ENCODE assay signal across 8 cellular contexts in genomic region chr17:82859431-82860403, GRCh38. TPM values are rescaled to one million over a fixed set of nuclear protein-coding genes. Genes with fewer than 3 reads are reported as not detected.
A peak's percentile ranks its signal among the peaks of the same experiment; 100 is the strongest.
DNase-seq lines count a peak whose midpoint lies in the region; ATAC-seq and TF ChIP-seq lines count a peak whose summit lies in the region.

No MANE protein-coding gene starts in this region.

- H3K4me3 ChIP-seq in PC-9 (peak overlapping the region; percentile 40; the same call in 1 of the 2 replicates), gastroesophageal sphincter (no peak overlapping the region)

- TF ChIP-seq EP300 in gastroesophageal sphincter (IDR thresholded peaks at IDR 0.05), result no peak

- H3K4me1 ChIP-seq in PC-9 (replicated peaks; ENCODE audit: insufficient read depth) (peaks cover 52% of the 10 kb centered on the region), gastroesophageal sphincter (peaks cover 0 to 34% (median 0%) of the 10 kb centered on the region in 3 donors)

- CTCF ChIA-PET in PC-9 (lab: Charles Lee), result interaction anchor here (1.2 kb wide), 1 partner anchor 17 kb away, joined by 6 read pairs; no protein-coding TSS in a partner anchor

- H2AFZ ChIP-seq in PC-9, result no peak overlapping the region

- H3K4me2 ChIP-seq in PC-9, result peak overlapping the region; percentile 86

- no peaks in the 10 kb centered on the region for H3K9me2 ChIP-seq in PC-9 (ENCODE audit: insufficient read depth)

- peak; percentile 24 for DNase-seq in NCI-H2196 (lab: John Stamatoyannopoulos, UW; ENCODE audit: unreplicated experiment)
- DNase-seq in NCI-H2196 treated with DMSO at 0.1 percent for 48 hours (lab: John Stamatoyannopoulos, UW; ENCODE audit: unreplicated experiment), result no peak
- peak; percentile 88 to 93 for DNase-seq in PC-9
- peak; percentile 33 for DNase-seq in activated gamma-delta T cell (lab: John Stamatoyannopoulos, UW)
- peak; percentile 65 for DNase-seq in retina
- no peak for DNase-seq in NCI-H146 (lab: John Stamatoyannopoulos, UW)

- TSS peak; percentile 96 for BruUV-seq in PC-9 (replicated peaks; lab: Mats Ljungman, UMichigan)

- 47% methylated on average over 3 of the region's 23 CpGs; no CpG with 5 or more reads in 1 of the 2 donors for WGBS in gastroesophageal sphincter (ENCODE audit: low coverage in 1 of 2), 2 donors

- intact Hi-C loops in PC-9 (cut with micrococcal nuclease; ENCODE audit: unreplicated experiment), result loop anchor here (1.0 kb wide), 1 partner anchor 16 kb away; no protein-coding TSS in a partner anchor

- H3F3A ChIP-seq in PC-9 (ENCODE audit: insufficient read depth, low read depth), result peaks cover 27% of the 10 kb centered on the region

- POLR2A ChIA-PET in PC-9 (lab: Charles Lee; ENCODE audit: unreplicated experiment), result interaction anchor here (0.6 to 0.7 kb wide), 3 partner anchors 17 to 945 kb away, joined by 3 to 5 read pairs (median 4); partner anchors contain the start of gene ZNF750

- ATAC-seq in gastroesophageal sphincter (peak; percentile 61), HG03354 (IDR thresholded peaks at IDR 0.05; ENCODE audit: poor library complexity, severe bottlenecking, unreplicated experiment) (no peak)

- H3K27ac ChIP-seq in PC-9, result peak overlapping the region; percentile 99
- peak overlapping the region in 3 of 4 donors; percentile 24 to 41 (median 30) for H3K27ac ChIP-seq in gastroesophageal sphincter

- TF ChIP-seq POLR2A in gastroesophageal sphincter (IDR thresholded peaks at IDR 0.05), result no peak

- H3K79me2 ChIP-seq in PC-9 (ENCODE audit: low read depth), result peaks cover 28% of the 10 kb centered on the region

- H3K9me3 ChIP-seq in PC-9 (ENCODE audit: insufficient read depth, low read depth), result no peaks in the 10 kb centered on the region
- H3K9me3 ChIP-seq in gastroesophageal sphincter, result no peaks in the 10 kb centered on the region

- H3K27me3 ChIP-seq in PC-9 (ENCODE audit: insufficient read depth, low read depth), result no peaks in the 10 kb centered on the region
- no peaks in the 10 kb centered on the region for H3K27me3 ChIP-seq in gastroesophageal sphincter

- H3K36me3 ChIP-seq in PC-9 (ENCODE audit: low read depth) (no peaks in the 10 kb centered on the region), gastroesophageal sphincter (peaks cover 0 to 8% of the 10 kb centered on the region in 2 donors)

- TF ChIP-seq CTCF in PC-9 (conservative IDR thresholded peaks at IDR 0.05) (no peak), gastroesophageal sphincter (IDR thresholded peaks at IDR 0.05) (no peak)

- H4K20me1 ChIP-seq in PC-9 (ENCODE audit: insufficient read depth), result no peaks in the 10 kb centered on the region

RNA-seq across cellular contexts. Expression of gene ZNF750, which starts 19.9 kb away (rescaled TPM):
- total RNA-seq in PC-9 (2021) (0.35 and 0.44 TPM in 2 replicates), gastroesophageal sphincter (1 to 10 TPM in 2 of 4 donors, under 1 TPM in 1, not detected in 1; 0.46 to 1.6 (median 1.1) TPM)

Comparison
In these comparisons a context has a peak if more than half of its experiments do, and no peak if none do; other contexts are left out.
1. DNase-seq: peak in NCI-H2196 (single experiment), PC-9 (2 of 2), activated gamma-delta T cell (single experiment) and retina (single experiment); none in NCI-H2196 treated with DMSO at 0.1 percent for 48 hours (single experiment) and NCI-H146 (single experiment).